In the genomic region with DNA sequence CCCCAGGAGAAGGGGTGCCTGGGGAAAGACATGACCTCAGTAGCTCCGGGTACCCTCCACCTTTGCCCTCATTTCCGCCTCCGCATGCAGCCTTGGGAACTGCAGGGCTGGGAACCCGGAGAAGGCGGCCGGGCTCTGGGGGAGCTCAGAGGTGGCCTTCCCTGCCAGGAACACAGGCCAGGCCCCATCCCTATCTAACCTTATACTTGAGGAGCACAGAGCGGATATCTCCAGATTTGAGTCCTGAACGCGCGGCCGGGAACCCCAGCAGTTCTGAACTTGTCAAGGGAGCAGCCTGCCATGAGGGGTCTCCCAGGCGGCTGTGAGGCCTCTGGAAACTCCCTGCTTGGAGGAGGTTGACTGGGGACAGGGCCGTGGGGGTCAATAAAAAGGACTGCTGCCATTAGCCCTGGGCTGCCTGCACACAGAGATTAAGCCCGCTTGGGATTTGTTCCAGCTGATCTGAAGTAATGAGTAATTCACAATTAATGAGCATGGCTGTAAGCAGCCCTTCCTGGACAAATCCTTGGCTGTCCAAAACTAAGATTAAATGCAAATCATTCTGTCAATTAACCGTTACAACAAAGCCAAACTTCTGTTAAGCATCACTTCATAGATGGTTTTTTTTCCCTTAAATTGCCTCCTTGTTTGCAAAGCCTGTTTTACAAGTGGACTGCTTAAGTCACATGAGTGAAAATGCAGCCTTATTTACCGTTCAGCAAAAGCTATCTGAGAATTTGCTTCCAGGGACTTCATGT, we compare ENCODE assay signal across 8 cellular contexts. TPM values are rescaled to one million over a fixed set of nuclear protein-coding genes. Genes with fewer than 3 reads are reported as not detected.
DNase-seq lines count a peak whose midpoint lies in the region; ATAC-seq, FAIRE-seq and TF ChIP-seq lines count a peak whose summit lies in the region.

No MANE protein-coding gene starts in this region.

- FAIRE-seq in D721Med (lab: Jason Lieb, UNC), result no peak

- H3K27me3 Mint-ChIP-seq in activated CD8-positive, alpha-beta T cell treated with anti-CD3 and anti-CD28 coated beads, Interleukin-2, amount 10 ng/mL, durations not matched to agents 7 days and 5 days (ENCODE audit: low read depth), result no peaks in the 10 kb centered on the region

- H3K27me3 ChIP-seq in right atrium auricular region (no peaks in the 10 kb centered on the region), skeletal muscle tissue (ENCODE audit: control insufficient read depth in 3 of 3, insufficient read depth in 3 of 3, low read length in 3 of 3) (no peaks in the 10 kb centered on the region)

- TF ChIP-seq CTCF in right atrium auricular region (IDR thresholded peaks at IDR 0.05) (no peak), D721Med (IDR thresholded peaks at IDR 0.05; ENCODE audit: insufficient read depth, missing control alignments) (no peak)

- no peak overlapping the region for H3K4me3 ChIP-seq in right atrium auricular region
- no peak overlapping the region for H3K4me3 ChIP-seq in skeletal muscle tissue (ENCODE audit: low read length in 3 of 3)

- H3K4me1 Mint-ChIP-seq in activated CD8-positive, alpha-beta T cell treated with anti-CD3 and anti-CD28 coated beads, Interleukin-2, amount 10 ng/mL, durations not matched to agents 7 days and 5 days (ENCODE audit: low read depth), result peaks cover 49% of the 10 kb centered on the region

- H3K4me1 ChIP-seq in right atrium auricular region (peaks cover 0 to 37% of the 10 kb centered on the region in 2 donors), skeletal muscle tissue (ENCODE audit: control insufficient read depth in 3 of 3, insufficient read depth in 3 of 3, low read length in 3 of 3) (peaks cover 20 to 47% (median 42%) of the 10 kb centered on the region in 3 donors)

- no peak overlapping the region for H3K4me3 Mint-ChIP-seq in activated CD8-positive, alpha-beta T cell treated with anti-CD3 and anti-CD28 coated beads, Interleukin-2, amount 10 ng/mL, durations not matched to agents 7 days and 5 days

- no peaks in the 10 kb centered on the region for H3K9me3 ChIP-seq in right atrium auricular region
- no peaks in the 10 kb centered on the region for H3K9me3 ChIP-seq in skeletal muscle tissue (ENCODE audit: control insufficient read depth in 3 of 3, low read length in 3 of 3)

- POLR2A ChIA-PET in activated CD8-positive, alpha-beta T cell treated with anti-CD3 and anti-CD28 coated beads, Interleukin-2, amount 10 ng/mL, durations not matched to agents 7 days and 5 days (lab: Charles Lee), result interaction anchor here (1.0 to 1.8 kb wide), 2 partner anchors 13 to 147 kb away, joined by 3 to 5 read pairs; no protein-coding TSS in a partner anchor

- no peak for ATAC-seq in activated CD8-positive, alpha-beta T cell treated with anti-CD3 and anti-CD28 coated beads, Interleukin-2, amount 10 ng/mL, durations not matched to agents 7 days and 5 days
- ATAC-seq in GM19035 (IDR thresholded peaks at IDR 0.05; ENCODE audit: unreplicated experiment) (no peak), HG02884 (IDR thresholded peaks at IDR 0.05; ENCODE audit: unreplicated experiment) (no peak)

- no peaks in the 10 kb centered on the region for H3K9me3 Mint-ChIP-seq in activated CD8-positive, alpha-beta T cell treated with anti-CD3 and anti-CD28 coated beads, Interleukin-2, amount 10 ng/mL, durations not matched to agents 7 days and 5 days (ENCODE audit: insufficient read depth)

- DNase-seq in DMS79 treated with DMSO at 0.1 percent for 48 hours (lab: John Stamatoyannopoulos, UW), result peak; percentile 70
- peak; percentile 20 for DNase-seq in activated CD8-positive, alpha-beta T cell treated with anti-CD3 and anti-CD28 coated beads, Interleukin-2, amount 10 ng/mL, durations not matched to agents 7 days and 5 days
- DNase-seq in right atrium auricular region (ENCODE audit: low spot score), result no peak
- DNase-seq in D721Med (ENCODE audit: insufficient read length, low spot score), result no peak
- DNase-seq in cerebellar cortex (ENCODE audit: low spot score), result no peak

- peak overlapping the region; percentile 97 for H3K27ac Mint-ChIP-seq in activated CD8-positive, alpha-beta T cell treated with anti-CD3 and anti-CD28 coated beads, Interleukin-2, amount 10 ng/mL, durations not matched to agents 7 days and 5 days

- CTCF ChIA-PET in activated CD8-positive, alpha-beta T cell treated with anti-CD3 and anti-CD28 coated beads, Interleukin-2, amount 10 ng/mL, durations not matched to agents 7 days and 5 days (lab: Charles Lee), result no interaction called here

- peaks cover 3% of the 10 kb centered on the region for H3K36me3 Mint-ChIP-seq in activated CD8-positive, alpha-beta T cell treated with anti-CD3 and anti-CD28 coated beads, Interleukin-2, amount 10 ng/mL, durations not matched to agents 7 days and 5 days (ENCODE audit: low read depth)

- H3K9ac ChIP-seq in skeletal muscle tissue (ENCODE audit: low read depth in 1 of 3, low read length in 3 of 3), result no peak overlapping the region

- H3K27ac ChIP-seq in right atrium auricular region, result peak overlapping the region; percentile 64 to 86
- H3K27ac ChIP-seq in skeletal muscle tissue (ENCODE audit: low read depth, low read length), result peak overlapping the region; percentile 67

- H3K36me3 ChIP-seq in right atrium auricular region (no peaks in the 10 kb centered on the region), skeletal muscle tissue (ENCODE audit: control insufficient read depth in 3 of 3, insufficient read depth in 3 of 3, low read length in 3 of 3) (peaks cover 0 to 4% (median 0%) of the 10 kb centered on the region in 3 donors)

RNA-seq across cellular contexts. Expression of gene METRNL, which starts 26.2 kb away (rescaled TPM):
- 1 to 10 TPM; 3.0 to 4.8 TPM for total RNA-seq in activated CD8-positive, alpha-beta T cell treated with anti-CD3 and anti-CD28 coated beads, Interleukin-2, amount 10 ng/mL, durations not matched to agents 7 days and 5 days
- total RNA-seq in right atrium auricular region (100 to 1,000 TPM in 1 of 2 donors, 10 to 100 TPM in 1; 62.9 to 104 TPM), skeletal muscle tissue (31.3 TPM)

Comparison
In these comparisons a context has a peak if more than half of its experiments do, and no peak if none do; other contexts are left out.
1. DNase-seq: peak in DMS79 treated with DMSO at 0.1 percent for 48 hours (single experiment) and activated CD8-positive, alpha-beta T cell treated with anti-CD3 and anti-CD28 coated beads, Interleukin-2, amount 10 ng/mL, durations not matched to agents 7 days and 5 days (single experiment); none in right atrium auricular region (single experiment), D721Med (single experiment) and cerebellar cortex (single experiment).